ENCODE assay signal across 23 cellular contexts in the genomic region with DNA sequence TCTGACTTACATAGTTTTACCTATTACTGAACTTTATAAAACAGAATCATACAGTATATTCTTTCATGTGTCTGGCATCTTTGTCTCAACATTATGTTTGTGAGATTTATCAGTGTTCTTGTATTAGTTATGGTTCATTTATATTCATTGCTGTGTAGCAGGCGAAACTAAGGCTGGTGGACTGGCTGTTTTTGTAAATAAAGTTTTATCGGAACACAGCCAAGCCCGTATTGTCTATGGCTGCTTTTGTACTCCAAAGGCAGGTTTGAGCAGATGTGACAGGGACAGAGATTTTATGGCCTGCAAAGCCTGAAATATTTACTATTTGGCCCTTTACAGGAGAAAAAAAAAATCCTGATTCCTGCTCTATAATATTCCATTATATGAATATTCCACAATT.
"Had no signal": no experiment of that assay in that cellular context is flagged by ENCODE, and none has a peak within 500 bp of the region (broad histone marks: within the 10 kb centered on the region; RNA-seq: fewer than 3 reads in every experiment).

No MANE protein-coding gene starts in this region.

- H3K27ac Mint-ChIP-seq: effector memory CD8-positive, alpha-beta T cell; natural killer cell; type B pancreatic cell had no signal

- ATAC-seq: effector memory CD8-positive, alpha-beta T cell; left ventricle myocardium superior; lower lobe of right lung; natural killer cell; sciatic nerve had no signal

- H3K27me3 ChIP-seq: neutrophil, stomach, thyroid gland had no signal

- H3K4me2 ChIP-seq: smooth muscle cell had no signal

- H3K4me1 ChIP-seq: lower lobe of right lung, parathyroid adenoma had no signal

- H3K27me3 Mint-ChIP-seq: effector memory CD8-positive, alpha-beta T cell; progenitor cell of endocrine pancreas; type B pancreatic cell had no signal

- H2AFZ ChIP-seq: parathyroid adenoma had no signal

- H3K4me3 Mint-ChIP-seq: effector memory CD8-positive, alpha-beta T cell; natural killer cell; neural crest cell; type B pancreatic cell had no signal

- H3K27ac ChIP-seq: lower lobe of right lung, neutrophil, parathyroid adenoma, stomach had no signal

- H3K79me2 ChIP-seq: parathyroid adenoma had no signal

- H3K36me3 Mint-ChIP-seq: natural killer cell had no signal

- H3K9ac ChIP-seq: parathyroid adenoma had no signal

- H3K9me3 ChIP-seq: lower lobe of right lung, neutrophil, stomach, thyroid gland had no signal

- FAIRE-seq: endometrium, frontal cortex, keratinocyte had no signal

- H3K9me3 Mint-ChIP-seq: effector memory CD8-positive, alpha-beta T cell; natural killer cell; neural crest cell; type B pancreatic cell had no signal

- H3K4me3 ChIP-seq: lower lobe of right lung, smooth muscle cell, stomach, thyroid gland had no signal

- DNase-seq: cortex of kidney; effector memory CD8-positive, alpha-beta T cell; head of caudate nucleus; left ventricle myocardium superior; lower lobe of right lung; natural killer cell; stimulated activated CD4-positive, alpha-beta T cell treated with anti-CD3 and anti-CD28 coated beads, Interleukin-12 subunit alpha, Interleukin-12 subunit beta, amount 100 ng/mL, for 4 hours; stimulated activated CD4-positive, alpha-beta T cell treated with anti-CD3 and anti-CD28 coated beads, Interleukin-1b, Interleukin-23, amount 100 ng/mL, for 48 hours; stimulated activated CD4-positive, alpha-beta T cell treated with anti-CD3 and anti-CD28 coated beads, Interleukin-4, amount 100 ng/mL, for 1 hour; stimulated activated CD8-positive, alpha-beta memory T cell treated with anti-CD3 and anti-CD28 coated beads, Interleukin-4, amount 100 ng/mL, for 48 hours; stimulated activated naive CD4-positive, alpha-beta T cell treated with Interleukin-2 at 50 U/mL for 16 hours; stomach; thyroid gland had no signal

- H3K36me3 ChIP-seq: lower lobe of right lung, thyroid gland had no signal
